In genomic region chr5:38069360-38069759, GRCh38 we compare ENCODE assay signal across 14 cellular contexts.
A peak's percentile ranks its signal among the peaks of the same experiment; 100 is the strongest.
DNase-seq lines count a peak whose midpoint lies in the region; ATAC-seq and TF ChIP-seq lines count a peak whose summit lies in the region.
"Had no signal": no experiment of that assay in that cellular context is flagged by ENCODE, and none has a peak within 500 bp of the region (broad histone marks: within the 10 kb centered on the region; RNA-seq: fewer than 3 reads in every experiment).

No MANE protein-coding gene starts in this region.

- H3K27ac ChIP-seq in RWPE2 (ENCODE audit: poor library complexity, severe bottlenecking) (no peak overlapping the region), foreskin keratinocyte (peak overlapping the region; percentile 54), right atrium auricular region (no peak overlapping the region)
- H3K27ac ChIP-seq: cardiac muscle cell, neural progenitor cell, testis had no signal

- H3K9me3 ChIP-seq in RWPE2 (ENCODE audit: severe bottlenecking) (no peaks in the 10 kb centered on the region), right atrium auricular region (no peaks in the 10 kb centered on the region)
- H3K9me3 ChIP-seq: testis had no signal

- H3K4me3 ChIP-seq in RWPE2 (ENCODE audit: severe bottlenecking) (no peak overlapping the region), right atrium auricular region (no peak overlapping the region)
- H3K4me3 ChIP-seq: cardiac muscle cell, neural progenitor cell, testis had no signal

- ATAC-seq in RWPE2 (ENCODE audit: low read depth) (peak; percentile 52; the same call in 1 of the 3 replicates), foreskin keratinocyte (peak; percentile 97), HG03342 (IDR thresholded peaks at IDR 0.05; ENCODE audit: unreplicated experiment) (no peak)
- ATAC-seq: WTC11 had no signal

- no peak for TF ChIP-seq CTCF in RWPE2 (IDR thresholded peaks at IDR 0.05; ENCODE audit: poor library complexity, severe bottlenecking)
- TF ChIP-seq CTCF in foreskin keratinocyte (conservative IDR thresholded peaks at IDR 0.05): no peak
- TF ChIP-seq CTCF in right atrium auricular region (IDR thresholded peaks at IDR 0.05): no peak

- H3K4me1 ChIP-seq in RWPE2 (ENCODE audit: insufficient read depth, poor library complexity, severe bottlenecking): no peaks in the 10 kb centered on the region
- no peaks in the 10 kb centered on the region for H3K4me1 ChIP-seq in foreskin keratinocyte
- H3K4me1 ChIP-seq in right atrium auricular region: no peaks in the 10 kb centered on the region
- H3K4me1 ChIP-seq: neural progenitor cell, testis had no signal

- DNase-seq in HT1080 (ENCODE audit: low read depth) (peak; percentile 37), RWPE2 (ENCODE audit: low spot score) (no peak), foreskin keratinocyte (peak; percentile 47 to 79), renal cortical epithelial cell (ENCODE audit: low read depth) (peak; percentile 18), right atrium auricular region (ENCODE audit: low spot score) (no peak), DMS53 treated with DMSO at 0.1 percent for 48 hours (lab: John Stamatoyannopoulos, UW; ENCODE audit: unreplicated experiment) (no peak)
- DNase-seq: kidney glomerular epithelial cell, NCI-H1694 treated with DMSO at 0.1 percent for 48 hours, T-helper 2 cell, testis had no signal

- H3K27me3 ChIP-seq in RWPE2 (ENCODE audit: insufficient read depth, poor library complexity, severe bottlenecking) (peaks cover 23% of the 10 kb centered on the region), foreskin keratinocyte (no peaks in the 10 kb centered on the region), right atrium auricular region (no peaks in the 10 kb centered on the region)
- H3K27me3 ChIP-seq: cardiac muscle cell, neural progenitor cell, testis had no signal

- H3K36me3 ChIP-seq in RWPE2 (ENCODE audit: low read depth): no peaks in the 10 kb centered on the region
- no peaks in the 10 kb centered on the region for H3K36me3 ChIP-seq in right atrium auricular region
- H3K36me3 ChIP-seq: cardiac muscle cell, neural progenitor cell had no signal

Comparison
In these comparisons a context has a peak if more than half of its experiments do, and no peak if none do; other contexts are left out.
1. DNase-seq: peak in HT1080 (single experiment), foreskin keratinocyte (2 of 2) and renal cortical epithelial cell (single experiment); none in RWPE2 (single experiment), right atrium auricular region (single experiment) and DMS53 treated with DMSO at 0.1 percent for 48 hours (single experiment).